Comparison of ENCODE assay signal across 10 cellular contexts in the genomic region with DNA sequence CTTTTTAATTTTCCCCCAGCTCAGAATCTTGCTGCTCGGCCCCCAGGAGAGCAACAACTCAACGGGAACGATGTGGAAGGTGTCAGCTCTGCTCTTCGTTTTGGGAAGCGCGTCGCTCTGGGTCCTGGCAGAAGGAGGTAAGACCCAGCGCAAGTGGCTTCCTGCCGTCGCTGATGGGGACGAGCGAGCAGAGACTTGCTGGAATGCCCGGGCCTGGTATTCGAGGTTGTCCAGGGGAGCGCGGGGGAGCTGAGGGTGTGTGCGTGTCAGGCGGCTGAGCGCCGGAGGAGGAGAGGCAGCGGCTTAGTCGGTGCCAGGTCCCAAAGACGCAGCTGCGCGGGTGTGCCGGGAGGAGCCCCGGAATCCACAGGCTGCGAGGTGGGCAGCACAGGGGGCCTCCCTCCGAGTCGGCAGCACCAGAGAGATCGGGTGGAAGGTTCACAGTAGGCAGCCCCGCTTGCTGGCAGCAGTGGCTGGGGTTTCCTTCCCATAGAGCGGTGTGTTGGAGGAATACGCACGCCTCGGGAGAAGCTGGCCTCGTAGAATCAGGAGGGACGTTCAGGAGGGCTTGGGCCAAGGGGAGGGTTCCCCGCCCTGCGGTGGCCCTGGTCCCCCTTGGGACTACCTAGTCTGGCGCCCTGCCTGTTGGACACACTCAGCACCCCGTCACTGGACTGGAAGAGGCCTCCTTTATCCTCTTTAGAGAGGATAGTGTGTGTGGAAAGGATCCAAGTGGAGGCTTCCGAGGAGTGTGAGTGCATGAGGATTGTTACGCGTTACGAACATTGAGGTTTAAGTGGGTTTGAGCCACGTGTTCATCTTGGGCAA.
DNase-seq lines count a peak whose midpoint lies in the region; ATAC-seq, FAIRE-seq and TF ChIP-seq lines count a peak whose summit lies in the region.
"Had no signal": no experiment of that assay in that cellular context is flagged by ENCODE, and none has a peak within 500 bp of the region (broad histone marks: within the 10 kb centered on the region; RNA-seq: fewer than 3 reads in every experiment).

No MANE protein-coding gene starts in this region.

- TF ChIP-seq CTCF in choroid plexus epithelial cell (conservative IDR thresholded peaks at IDR 0.05; ENCODE audit: low read depth, low read length), result no peak

- no peaks in the 10 kb centered on the region for H3K36me3 Mint-ChIP-seq in stimulated activated memory B cell treated with anti-CD40 and anti-IgM and Interleukin-4, amounts not matched to agents 10 μg/mL and 1 μg/mL and 100 μg/mL, for 72 hours

- H3K4me3 Mint-ChIP-seq in stimulated activated memory B cell treated with anti-CD40 and anti-IgM and Interleukin-4, amounts not matched to agents 10 μg/mL and 1 μg/mL and 100 μg/mL, for 72 hours, result no peak overlapping the region
- no peak overlapping the region for H3K4me3 Mint-ChIP-seq in stimulated activated naive CD8-positive, alpha-beta T cell treated with anti-CD3 and anti-CD28 coated beads, Interleukin-15, amount 100 ng/mL, for 72 hours

- H3K9me3 Mint-ChIP-seq in stimulated activated memory B cell treated with anti-CD40 and anti-IgM and Interleukin-4, amounts not matched to agents 10 μg/mL and 1 μg/mL and 100 μg/mL, for 72 hours, result no peaks in the 10 kb centered on the region
- H3K9me3 Mint-ChIP-seq in stimulated activated naive CD8-positive, alpha-beta T cell treated with anti-CD3 and anti-CD28 coated beads, Interleukin-15, amount 100 ng/mL, for 72 hours, result no peaks in the 10 kb centered on the region

- H3K4me3 ChIP-seq in choroid plexus epithelial cell (ENCODE audit: low read depth, low read length), result peak overlapping the region; percentile 68

- DNase-seq in HTR-8/SVneo (ENCODE audit: insufficient read length, low spot score) (peak; percentile 24), choroid plexus epithelial cell (ENCODE audit: low read depth) (peak; percentile 34), kidney glomerular epithelial cell (lab: John Stamatoyannopoulos, UW) (peak; percentile 24)
- DNase-seq in stimulated activated naive CD8-positive, alpha-beta T cell treated with anti-CD3 and anti-CD28 coated beads, Interleukin-15, amount 100 ng/mL, for 72 hours, result no peak
- DNase-seq in stimulated activated naive CD4-positive, alpha-beta T cell treated with Interleukin-2 at 50 U/mL for 16 hours (lab: John Stamatoyannopoulos, UW), result no peak
- DNase-seq: stimulated activated CD4-positive, alpha-beta T cell treated with anti-CD3 and anti-CD28 coated beads, Interleukin-4, amount 100 ng/mL, for 1 hour had no signal

- no peak overlapping the region for H3K27ac Mint-ChIP-seq in stimulated activated memory B cell treated with anti-CD40 and anti-IgM and Interleukin-4, amounts not matched to agents 10 μg/mL and 1 μg/mL and 100 μg/mL, for 72 hours
- no peak overlapping the region for H3K27ac Mint-ChIP-seq in stimulated activated naive CD8-positive, alpha-beta T cell treated with anti-CD3 and anti-CD28 coated beads, Interleukin-15, amount 100 ng/mL, for 72 hours

- FAIRE-seq in HTR-8/SVneo (lab: Jason Lieb, UNC), result no peak
- FAIRE-seq: GM12892 had no signal

- ATAC-seq in stimulated activated memory B cell treated with anti-CD40 and anti-IgM and Interleukin-4, amounts not matched to agents 10 μg/mL and 1 μg/mL and 100 μg/mL, for 72 hours, result peak; percentile 34
- no peak for ATAC-seq in stimulated activated naive CD8-positive, alpha-beta T cell treated with anti-CD3 and anti-CD28 coated beads, Interleukin-15, amount 100 ng/mL, for 72 hours
- no peak for ATAC-seq in GM19324 (IDR thresholded peaks at IDR 0.05; ENCODE audit: low FRiP score, unreplicated experiment)
- ATAC-seq in GM18907 (IDR thresholded peaks at IDR 0.05; ENCODE audit: unreplicated experiment), result no peak

- H3K27me3 Mint-ChIP-seq in stimulated activated memory B cell treated with anti-CD40 and anti-IgM and Interleukin-4, amounts not matched to agents 10 μg/mL and 1 μg/mL and 100 μg/mL, for 72 hours, result peaks cover 65% of the 10 kb centered on the region
- peaks cover 79% of the 10 kb centered on the region for H3K27me3 Mint-ChIP-seq in stimulated activated naive CD8-positive, alpha-beta T cell treated with anti-CD3 and anti-CD28 coated beads, Interleukin-15, amount 100 ng/mL, for 72 hours

- H3K4me1 Mint-ChIP-seq in stimulated activated memory B cell treated with anti-CD40 and anti-IgM and Interleukin-4, amounts not matched to agents 10 μg/mL and 1 μg/mL and 100 μg/mL, for 72 hours, result peaks cover 4% of the 10 kb centered on the region
- H3K4me1 Mint-ChIP-seq in stimulated activated naive CD8-positive, alpha-beta T cell treated with anti-CD3 and anti-CD28 coated beads, Interleukin-15, amount 100 ng/mL, for 72 hours, result no peaks in the 10 kb centered on the region

Comparison
In these comparisons a context has a peak if more than half of its experiments do, and no peak if none do; other contexts are left out.
1. DNase-seq: peak in HTR-8/SVneo (single experiment), choroid plexus epithelial cell (single experiment) and kidney glomerular epithelial cell (single experiment); none in stimulated activated naive CD8-positive, alpha-beta T cell treated with anti-CD3 and anti-CD28 coated beads, Interleukin-15, amount 100 ng/mL, for 72 hours (0 of 2) and stimulated activated naive CD4-positive, alpha-beta T cell treated with Interleukin-2 at 50 U/mL for 16 hours (single experiment).